Comparison of ENCODE assay signal across 1 cellular context in genomic region chr1:21906173-21907078, GRCh38.
TF ChIP-seq lines count a peak whose summit lies in the region.

No MANE protein-coding gene starts in this region.

TF ChIP-seq in K562, 482 proteins besides CTCF, POLR2A, EP300 and RAD21 (continued from another document and continues in another):
- no peak for TF ChIP-seq PTTG1 (tag; IDR thresholded peaks at IDR 0.05; ENCODE audit: low read depth)
- TF ChIP-seq ZNF384 (IDR thresholded peaks at IDR 0.05; ENCODE audit: low read depth, low read length), result no peak
- TF ChIP-seq ETV5 (CRISPR knock-in tag; IDR thresholded peaks at IDR 0.05; ENCODE audit: low read depth), result no peak; the same call in 1 of the 2 replicates
- peak; percentile 86 for TF ChIP-seq TCF3 (CRISPR knock-in tag; IDR thresholded peaks at IDR 0.05)
- TF ChIP-seq, protein P1, sequence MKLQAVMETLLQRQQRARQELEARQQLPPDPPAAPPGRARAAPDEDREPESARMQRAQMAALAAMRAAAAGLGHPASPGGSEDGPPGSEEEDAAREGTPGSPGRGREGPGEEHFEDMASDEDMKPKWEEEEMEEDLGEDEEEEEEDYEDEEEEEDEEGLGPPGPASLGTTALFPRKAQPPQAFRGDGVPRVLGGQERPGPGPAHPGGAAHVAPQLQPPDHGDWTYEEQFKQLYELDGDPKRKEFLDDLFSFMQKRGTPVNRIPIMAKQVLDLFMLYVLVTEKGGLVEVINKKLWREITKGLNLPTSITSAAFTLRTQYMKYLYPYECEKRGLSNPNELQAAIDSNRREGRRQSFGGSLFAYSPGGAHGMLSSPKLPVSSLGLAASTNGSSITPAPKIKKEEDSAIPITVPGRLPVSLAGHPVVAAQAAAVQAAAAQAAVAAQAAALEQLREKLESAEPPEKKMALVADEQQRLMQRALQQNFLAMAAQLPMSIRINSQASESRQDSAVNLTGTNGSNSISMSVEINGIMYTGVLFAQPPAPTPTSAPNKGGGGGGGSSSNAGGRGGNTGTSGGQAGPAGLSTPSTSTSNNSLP (IDR thresholded peaks at IDR 0.05; ENCODE audit: borderline replicate concordance, low read depth, low read length), result no peak
- no peak for TF ChIP-seq HDAC6 (IDR thresholded peaks at IDR 0.05; ENCODE audit: low read depth, low read length)
- no peak for TF ChIP-seq ZNF77 (CRISPR knock-in tag; IDR thresholded peaks at IDR 0.05)
- peak; percentile 90 for TF ChIP-seq CBFA2T3 (IDR thresholded peaks at IDR 0.05)
- TF ChIP-seq KAT2B (IDR thresholded peaks at IDR 0.05; ENCODE audit: low read depth, low read length), result peak; percentile 10
- no peak for TF ChIP-seq MIER1 (IDR thresholded peaks at IDR 0.05; ENCODE audit: low read depth)
- TF ChIP-seq ZNF263 (CRISPR knock-in tag; IDR thresholded peaks at IDR 0.05; ENCODE audit: borderline replicate concordance), result no peak
- TF ChIP-seq TOE1 (IDR thresholded peaks at IDR 0.05; ENCODE audit: borderline replicate concordance), result peak; percentile 88
- TF ChIP-seq TOE1 (CRISPR knock-in tag; IDR thresholded peaks at IDR 0.05; ENCODE audit: borderline replicate concordance, low read depth), result no peak
- TF ChIP-seq ZSCAN29 (IDR thresholded peaks at IDR 0.05), result no peak
- no peak for TF ChIP-seq PCBP1 (IDR thresholded peaks at IDR 0.05; ENCODE audit: low read depth, low read length, poor library complexity, severe bottlenecking)
- no peak for TF ChIP-seq SFPQ (IDR thresholded peaks at IDR 0.05; ENCODE audit: low read depth, low read length)
- no peak for TF ChIP-seq ZNF695 (CRISPR knock-in tag; IDR thresholded peaks at IDR 0.05)
- no peak; the same call in 1 of the 2 replicates for TF ChIP-seq HSF4 (CRISPR knock-in tag; IDR thresholded peaks at IDR 0.05; ENCODE audit: borderline replicate concordance)
- no peak; the same call in 1 of the 2 replicates for TF ChIP-seq DMBX1 (CRISPR knock-in tag; IDR thresholded peaks at IDR 0.05; ENCODE audit: borderline replicate concordance)
- TF ChIP-seq SREBF1 (IDR thresholded peaks at IDR 0.05; ENCODE audit: borderline replicate concordance, low read depth, low read length), result no peak
- TF ChIP-seq LCOR (CRISPR knock-in tag; IDR thresholded peaks at IDR 0.05), result no peak; the same call in 1 of the 2 replicates
- no peak for TF ChIP-seq NR2C1 (IDR thresholded peaks at IDR 0.05)
- peak; percentile 61 for TF ChIP-seq NR2C1 (tag; IDR thresholded peaks at IDR 0.05)
- peak; percentile 98 for TF ChIP-seq ZNF592 (IDR thresholded peaks at IDR 0.05)
- peak; percentile 54; the same call in 1 of the 2 replicates for TF ChIP-seq PHF21A (IDR thresholded peaks at IDR 0.05; ENCODE audit: borderline replicate concordance, low read depth)
- no peak for TF ChIP-seq RREB1 (CRISPR knock-in tag; IDR thresholded peaks at IDR 0.05)
- TF ChIP-seq HDAC1 (IDR thresholded peaks at IDR 0.05), result peak in 1 of 2 experiments; percentile 52; a peak in 1 of 4 replicates
- TF ChIP-seq ZNF445 (CRISPR knock-in tag; IDR thresholded peaks at IDR 0.05; ENCODE audit: low read depth), result no peak
- no peak for TF ChIP-seq CREB1 (IDR thresholded peaks at IDR 0.05)
- TF ChIP-seq CREB1 (CRISPR knock-in tag; IDR thresholded peaks at IDR 0.05), result no peak
- TF ChIP-seq RFX1 (IDR thresholded peaks at IDR 0.05), result no peak; the same call in 1 of the 2 replicates
- TF ChIP-seq, protein P2, sequence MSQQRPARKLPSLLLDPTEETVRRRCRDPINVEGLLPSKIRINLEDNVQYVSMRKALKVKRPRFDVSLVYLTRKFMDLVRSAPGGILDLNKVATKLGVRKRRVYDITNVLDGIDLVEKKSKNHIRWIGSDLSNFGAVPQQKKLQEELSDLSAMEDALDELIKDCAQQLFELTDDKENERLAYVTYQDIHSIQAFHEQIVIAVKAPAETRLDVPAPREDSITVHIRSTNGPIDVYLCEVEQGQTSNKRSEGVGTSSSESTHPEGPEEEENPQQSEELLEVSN (IDR thresholded peaks at IDR 0.05; ENCODE audit: borderline replicate concordance in 1 of 2, extremely low read depth in 1 of 2, insufficient read depth in 1 of 2, insufficient read length in 1 of 2, low read depth in 1 of 2, low read length in 1 of 2, poor library complexity in 1 of 2, severe bottlenecking in 1 of 2), result peak in 1 of 2 experiments; percentile 64
- TF ChIP-seq ATF2 (CRISPR knock-in tag; IDR thresholded peaks at IDR 0.05), result no peak
- no peak for TF ChIP-seq PHB (CRISPR knock-in tag; IDR thresholded peaks at IDR 0.05)
- no peak for TF ChIP-seq FOXP4 (CRISPR knock-in tag; IDR thresholded peaks at IDR 0.05; ENCODE audit: borderline replicate concordance)
- no peak for TF ChIP-seq MXI1 (IDR thresholded peaks at IDR 0.05; ENCODE audit: low read depth, low read length)
- TF ChIP-seq ZNF507 (tag; conservative IDR thresholded peaks at IDR 0.05), result no peak
- TF ChIP-seq BCOR (IDR thresholded peaks at IDR 0.05), result 0 out of 2 replicates have a peak, but pooled peaks have one; percentile 22
- TF ChIP-seq ELK3 (CRISPR knock-in tag; IDR thresholded peaks at IDR 0.05), result no peak
- no peak for TF ChIP-seq ZNF785 (CRISPR knock-in tag; IDR thresholded peaks at IDR 0.05)
- TF ChIP-seq, protein P3, sequence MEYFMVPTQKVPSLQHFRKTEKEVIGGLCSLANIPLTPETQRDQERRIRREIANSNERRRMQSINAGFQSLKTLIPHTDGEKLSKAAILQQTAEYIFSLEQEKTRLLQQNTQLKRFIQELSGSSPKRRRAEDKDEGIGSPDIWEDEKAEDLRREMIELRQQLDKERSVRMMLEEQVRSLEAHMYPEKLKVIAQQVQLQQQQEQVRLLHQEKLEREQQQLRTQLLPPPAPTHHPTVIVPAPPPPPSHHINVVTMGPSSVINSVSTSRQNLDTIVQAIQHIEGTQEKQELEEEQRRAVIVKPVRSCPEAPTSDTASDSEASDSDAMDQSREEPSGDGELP (CRISPR knock-in tag; IDR thresholded peaks at IDR 0.05; ENCODE audit: borderline replicate concordance), result no peak; the same call in 1 of the 2 replicates
